In genomic region chr14:50318031-50318626, GRCh38 we compare ENCODE assay signal across 8 cellular contexts. TPM values are rescaled to one million over a fixed set of nuclear protein-coding genes. Genes with fewer than 3 reads are reported as not detected.
DNase-seq lines count a peak whose midpoint lies in the region; ATAC-seq and TF ChIP-seq lines count a peak whose summit lies in the region.

No MANE protein-coding gene starts in this region.

- no peak overlapping the region for H3K4me3 Mint-ChIP-seq in activated T-helper 1 cell treated with anti-CD3 and anti-CD28 coated beads, Interleukin-12 subunit alpha, Interleukin-12 subunit beta, Interleukin-2, Interleukin-4 antibody, amounts not matched to agents 30 ng/mL and 10 ng/mL and 1 ng/mL, durations not matched to agents 14 hours and 24 hours and 36 hours

- DNase-seq in BJ (ENCODE audit: low read depth) (no peak), amniotic epithelial cell (ENCODE audit: low read depth) (peak; percentile 58), left lung (no peak)
- no peak for DNase-seq in activated T-helper 1 cell treated with anti-CD3 and anti-CD28 coated beads, Interleukin-12 subunit alpha, Interleukin-12 subunit beta, Interleukin-2, Interleukin-4 antibody, amounts not matched to agents 30 ng/mL and 10 ng/mL and 1 ng/mL, durations not matched to agents 14 hours and 24 hours and 36 hours (ENCODE audit: low spot score)
- no peak for DNase-seq in stimulated activated CD4-positive, alpha-beta T cell treated with anti-CD3 and anti-CD28 coated beads, Interleukin-4, amount 100 ng/mL, for 1 hour

- peaks cover 35% of the 10 kb centered on the region for H3K4me1 Mint-ChIP-seq in activated T-helper 1 cell treated with anti-CD3 and anti-CD28 coated beads, Interleukin-12 subunit alpha, Interleukin-12 subunit beta, Interleukin-2, Interleukin-4 antibody, amounts not matched to agents 30 ng/mL and 10 ng/mL and 1 ng/mL, durations not matched to agents 14 hours and 24 hours and 36 hours (ENCODE audit: low read depth)

- CTCF ChIA-PET in BJ (lab: Yijun Ruan, JAX) = interaction anchor here (0.7 to 4.6 kb wide), 10 partner anchors 9 to 321 kb away, joined by 3 to 43 read pairs (median 4); partner anchors contain the start of gene MAP4K5

- H3K9me3 Mint-ChIP-seq in activated T-helper 1 cell treated with anti-CD3 and anti-CD28 coated beads, Interleukin-12 subunit alpha, Interleukin-12 subunit beta, Interleukin-2, Interleukin-4 antibody, amounts not matched to agents 30 ng/mL and 10 ng/mL and 1 ng/mL, durations not matched to agents 14 hours and 24 hours and 36 hours = peaks cover 6% of the 10 kb centered on the region

- H3K36me3 Mint-ChIP-seq in activated T-helper 1 cell treated with anti-CD3 and anti-CD28 coated beads, Interleukin-12 subunit alpha, Interleukin-12 subunit beta, Interleukin-2, Interleukin-4 antibody, amounts not matched to agents 30 ng/mL and 10 ng/mL and 1 ng/mL, durations not matched to agents 14 hours and 24 hours and 36 hours (ENCODE audit: low read depth) = peaks cover 9% of the 10 kb centered on the region

- H3K9me3 ChIP-seq in left lung = no peaks in the 10 kb centered on the region

- H3K4me1 ChIP-seq in left lung = peaks cover 6 to 41% of the 10 kb centered on the region in 2 donors

- H3K27me3 ChIP-seq in BJ (ENCODE audit: control insufficient read depth, insufficient read depth, low read length) (no peaks in the 10 kb centered on the region), left lung (no peaks in the 10 kb centered on the region)

- no peak overlapping the region for H3K27ac ChIP-seq in left lung

- H3K36me3 ChIP-seq in BJ (ENCODE audit: control insufficient read depth, insufficient read depth, low read length) = no peaks in the 10 kb centered on the region
- H3K36me3 ChIP-seq in left lung = no peaks in the 10 kb centered on the region

- ATAC-seq in left lung = peak; percentile 27
- no peak for ATAC-seq in HG03354 (IDR thresholded peaks at IDR 0.05; ENCODE audit: poor library complexity, severe bottlenecking, unreplicated experiment)
- no peak for ATAC-seq in GM18873 (IDR thresholded peaks at IDR 0.05; ENCODE audit: low FRiP score, unreplicated experiment)

- intact Hi-C loops in left lung (cut with DNase I) = loop anchor here in 1 of 2 donors (10.0 kb wide), 1 partner anchor 217 kb away; the partner anchor contains the start of gene MAP4K5
- intact Hi-C loops in activated T-helper 1 cell treated with anti-CD3 and anti-CD28 coated beads, Interleukin-12 subunit alpha, Interleukin-12 subunit beta, Interleukin-2, Interleukin-4 antibody, amounts not matched to agents 30 ng/mL and 10 ng/mL and 1 ng/mL, durations not matched to agents 14 hours and 24 hours and 36 hours (cut with micrococcal nuclease) = no loop called here

- TF ChIP-seq CTCF in BJ (IDR thresholded peaks at IDR 0.05; ENCODE audit: insufficient read depth, low read depth, low read length) = peak; percentile 75
- TF ChIP-seq CTCF in left lung (IDR thresholded peaks at IDR 0.05) = peak; percentile 31 to 61

- TF ChIP-seq EP300 in Ishikawa (IDR thresholded peaks at IDR 0.05; ENCODE audit: borderline replicate concordance) = no peak

- TF ChIP-seq RAD21 in Ishikawa (IDR thresholded peaks at IDR 0.05; ENCODE audit: low read depth) = peak; percentile 63

- H3K4me3 ChIP-seq in BJ (ENCODE audit: low read depth, low read length) = no peak overlapping the region
- no peak overlapping the region for H3K4me3 ChIP-seq in left lung

- POLR2A ChIA-PET in BJ (lab: Charles Lee) = no interaction called here

- H3K27me3 Mint-ChIP-seq in activated T-helper 1 cell treated with anti-CD3 and anti-CD28 coated beads, Interleukin-12 subunit alpha, Interleukin-12 subunit beta, Interleukin-2, Interleukin-4 antibody, amounts not matched to agents 30 ng/mL and 10 ng/mL and 1 ng/mL, durations not matched to agents 14 hours and 24 hours and 36 hours (ENCODE audit: insufficient read depth) = no peaks in the 10 kb centered on the region

- H3K27ac Mint-ChIP-seq in activated T-helper 1 cell treated with anti-CD3 and anti-CD28 coated beads, Interleukin-12 subunit alpha, Interleukin-12 subunit beta, Interleukin-2, Interleukin-4 antibody, amounts not matched to agents 30 ng/mL and 10 ng/mL and 1 ng/mL, durations not matched to agents 14 hours and 24 hours and 36 hours = no peak overlapping the region

TF ChIP-seq in Ishikawa, 13 proteins besides CTCF, POLR2A, EP300 and RAD21:
- TF ChIP-seq, protein P1, sequence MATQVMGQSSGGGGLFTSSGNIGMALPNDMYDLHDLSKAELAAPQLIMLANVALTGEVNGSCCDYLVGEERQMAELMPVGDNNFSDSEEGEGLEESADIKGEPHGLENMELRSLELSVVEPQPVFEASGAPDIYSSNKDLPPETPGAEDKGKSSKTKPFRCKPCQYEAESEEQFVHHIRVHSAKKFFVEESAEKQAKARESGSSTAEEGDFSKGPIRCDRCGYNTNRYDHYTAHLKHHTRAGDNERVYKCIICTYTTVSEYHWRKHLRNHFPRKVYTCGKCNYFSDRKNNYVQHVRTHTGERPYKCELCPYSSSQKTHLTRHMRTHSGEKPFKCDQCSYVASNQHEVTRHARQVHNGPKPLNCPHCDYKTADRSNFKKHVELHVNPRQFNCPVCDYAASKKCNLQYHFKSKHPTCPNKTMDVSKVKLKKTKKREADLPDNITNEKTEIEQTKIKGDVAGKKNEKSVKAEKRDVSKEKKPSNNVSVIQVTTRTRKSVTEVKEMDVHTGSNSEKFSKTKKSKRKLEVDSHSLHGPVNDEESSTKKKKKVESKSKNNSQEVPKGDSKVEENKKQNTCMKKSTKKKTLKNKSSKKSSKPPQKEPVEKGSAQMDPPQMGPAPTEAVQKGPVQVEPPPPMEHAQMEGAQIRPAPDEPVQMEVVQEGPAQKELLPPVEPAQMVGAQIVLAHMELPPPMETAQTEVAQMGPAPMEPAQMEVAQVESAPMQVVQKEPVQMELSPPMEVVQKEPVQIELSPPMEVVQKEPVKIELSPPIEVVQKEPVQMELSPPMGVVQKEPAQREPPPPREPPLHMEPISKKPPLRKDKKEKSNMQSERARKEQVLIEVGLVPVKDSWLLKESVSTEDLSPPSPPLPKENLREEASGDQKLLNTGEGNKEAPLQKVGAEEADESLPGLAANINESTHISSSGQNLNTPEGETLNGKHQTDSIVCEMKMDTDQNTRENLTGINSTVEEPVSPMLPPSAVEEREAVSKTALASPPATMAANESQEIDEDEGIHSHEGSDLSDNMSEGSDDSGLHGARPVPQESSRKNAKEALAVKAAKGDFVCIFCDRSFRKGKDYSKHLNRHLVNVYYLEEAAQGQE (IDR thresholded peaks at IDR 0.05; ENCODE audit: low read depth) = no peak
- TF ChIP-seq ZBTB7A (IDR thresholded peaks at IDR 0.05; ENCODE audit: low read depth) (no peak), EGR1 (IDR thresholded peaks at IDR 0.05) (no peak), FOXM1 (IDR thresholded peaks at IDR 0.05; ENCODE audit: borderline replicate concordance, low read depth) (no peak), TAF1 (IDR thresholded peaks at IDR 0.05; ENCODE audit: low read depth) (no peak), TEAD4 (IDR thresholded peaks at IDR 0.05) (no peak)
- TF ChIP-seq, protein P2, sequence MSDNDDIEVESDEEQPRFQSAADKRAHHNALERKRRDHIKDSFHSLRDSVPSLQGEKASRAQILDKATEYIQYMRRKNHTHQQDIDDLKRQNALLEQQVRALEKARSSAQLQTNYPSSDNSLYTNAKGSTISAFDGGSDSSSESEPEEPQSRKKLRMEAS (IDR thresholded peaks at IDR 0.05) = no peak
TF ChIP-seq in Ishikawa: peak in this region for 0.

RNA-seq across cellular contexts. Expression of gene DMAC2L, which starts 6.0 kb away (rescaled TPM):
- 6.8 and 11.0 TPM in 2 replicates for polyA plus RNA-seq in BJ (2011; rRNA removed)
- 2.7 and 5.6 TPM in 2 replicates for polyA minus RNA-seq in BJ (2011; rRNA and poly(A)+ RNA removed)
- 10 to 100 TPM; 15.7 to 18.8 TPM for total RNA-seq in left lung
- 14.4 and 17.9 TPM in 2 replicates for total RNA-seq in activated T-helper 1 cell treated with anti-CD3 and anti-CD28 coated beads, Interleukin-12 subunit alpha, Interleukin-12 subunit beta, Interleukin-2, Interleukin-4 antibody, amounts not matched to agents 30 ng/mL and 10 ng/mL and 1 ng/mL, durations not matched to agents 14 hours and 24 hours and 36 hours

RNA-seq across cellular contexts. Expression of gene L2HGDH, which starts 6.1 kb away (rescaled TPM):
- polyA plus RNA-seq in BJ (2011; rRNA removed) = 2.3 and 2.9 TPM in 2 replicates
- 0.57 and 0.76 TPM in 2 replicates for polyA minus RNA-seq in BJ (2011; rRNA and poly(A)+ RNA removed)
- total RNA-seq in left lung = 1 to 10 TPM; 4.6 to 5.5 TPM
- 14.7 and 16.2 TPM in 2 replicates for total RNA-seq in activated T-helper 1 cell treated with anti-CD3 and anti-CD28 coated beads, Interleukin-12 subunit alpha, Interleukin-12 subunit beta, Interleukin-2, Interleukin-4 antibody, amounts not matched to agents 30 ng/mL and 10 ng/mL and 1 ng/mL, durations not matched to agents 14 hours and 24 hours and 36 hours
